In the genomic region with DNA sequence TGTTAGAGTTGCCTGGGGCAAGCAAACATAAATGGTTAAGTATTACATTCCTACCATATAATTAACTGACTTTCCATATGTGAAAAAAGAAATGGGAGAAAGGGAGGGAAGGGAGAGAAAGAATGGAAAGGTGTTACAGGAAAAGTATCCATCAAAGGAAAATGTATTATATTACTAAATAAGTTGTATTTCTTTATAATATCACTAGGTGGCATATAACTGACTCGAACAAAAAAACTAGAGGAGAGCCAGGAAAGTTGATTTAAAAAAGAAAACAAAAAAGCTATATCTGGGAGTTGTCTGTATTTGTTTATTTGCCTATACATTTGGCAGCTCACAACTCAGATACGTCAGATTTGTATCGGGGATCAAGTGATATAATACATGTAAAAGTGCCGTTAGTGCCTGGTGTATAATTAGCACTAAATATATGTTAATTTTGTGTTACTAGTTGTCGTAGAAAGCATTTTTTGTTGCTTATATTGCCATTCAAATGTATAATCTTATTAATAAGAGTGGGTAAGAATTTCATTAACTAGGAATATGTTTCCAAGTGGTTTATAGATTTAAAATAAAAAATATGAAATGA, we compare ENCODE assay signal across 13 cellular contexts. TPM values are rescaled to one million over a fixed set of nuclear protein-coding genes. Genes with fewer than 3 reads are reported as not detected.
DNase-seq lines count a peak whose midpoint lies in the region; ATAC-seq and TF ChIP-seq lines count a peak whose summit lies in the region.
"Had no signal": no experiment of that assay in that cellular context is flagged by ENCODE, and none has a peak within 500 bp of the region (broad histone marks: within the 10 kb centered on the region; RNA-seq: fewer than 3 reads in every experiment).

No MANE protein-coding gene starts in this region.

- no CpG with 5 or more reads among the region's 5 CpGs for WGBS in H9 (ENCODE audit: extremely low coverage, insufficient read length, low lambda C conversion rate)
- WGBS in upper lobe of left lung, 2 donors, result 58 to 63% methylated on average over 5 of the region's 5 CpGs

- no peak overlapping the region for H3K9ac ChIP-seq in H9 (ENCODE audit: extremely low read depth, insufficient read length, low read length)

- H4K8ac ChIP-seq in H9 (replicated peaks; ENCODE audit: insufficient read length, low read depth, low read length), result no peak overlapping the region

- TF ChIP-seq POLR2A in upper lobe of left lung (IDR thresholded peaks at IDR 0.05), result no peak

- H4K91ac ChIP-seq in H9 (ENCODE audit: insufficient read length, low read depth, low read length), result no peak overlapping the region

- no peaks in the 10 kb centered on the region for H3K79me1 ChIP-seq in H9 (ENCODE audit: insufficient read depth, low read depth, low read length, poor library complexity, severe bottlenecking)

- H4K5ac ChIP-seq in H9 (ENCODE audit: insufficient read length, low read depth, low read length), result no peak overlapping the region

- H3K4me3 ChIP-seq in AG09309 (ENCODE audit: control insufficient read depth, low read depth, low read length) (no peak overlapping the region), RWPE2 (ENCODE audit: severe bottlenecking) (no peak overlapping the region), upper lobe of left lung (no peak overlapping the region)
- H3K4me3 ChIP-seq: skin epidermis had no signal

- H2BK20ac ChIP-seq in H9 (ENCODE audit: low read depth, low read length, poor library complexity, severe bottlenecking), result no peak overlapping the region

- no peak overlapping the region for H3K4me2 ChIP-seq in H9 (ENCODE audit: insufficient read depth, insufficient read length, low read length)

- H3K36me3 ChIP-seq in RWPE2 (ENCODE audit: low read depth) (no peaks in the 10 kb centered on the region), upper lobe of left lung (no peaks in the 10 kb centered on the region)

- peaks cover 45 to 46% of the 10 kb centered on the region in 2 experiments for H3K4me1 Mint-ChIP-seq in H9
- no peaks in the 10 kb centered on the region for H3K4me1 Mint-ChIP-seq in activated T-helper 17 cell treated with anti-CD3 and anti-CD28 coated beads, Interleukin-2, amount 50 U/mL, for 72 hours
- H3K4me1 Mint-ChIP-seq: activated B cell treated with CpG ODN at 0.5 μM for 24 hours had no signal

- H3K4me1 ChIP-seq in H9 (ENCODE audit: insufficient read depth, low read length) (peaks cover 2% of the 10 kb centered on the region; the same call in 1 of the 2 replicates), RWPE2 (ENCODE audit: insufficient read depth, poor library complexity, severe bottlenecking) (no peaks in the 10 kb centered on the region), upper lobe of left lung (no peaks in the 10 kb centered on the region)

- no peak overlapping the region for H3K4ac ChIP-seq in H9 (ENCODE audit: low read depth, low read length)

- H3K18ac ChIP-seq in H9 (ENCODE audit: insufficient read length, low read depth, low read length), result no peak overlapping the region

- H3T11ph ChIP-seq in H9 (ENCODE audit: low read length), result no peak overlapping the region

- no peak overlapping the region for H3K23ac ChIP-seq in H9 (ENCODE audit: insufficient read length, low read depth, low read length)

- H3K23me2 ChIP-seq in H9 (ENCODE audit: insufficient read length, low read depth, low read length, poor library complexity, severe bottlenecking), result no peaks in the 10 kb centered on the region

- no peak overlapping the region for H2AFZ ChIP-seq in H9 (ENCODE audit: low read length)

- H3K9me3 ChIP-seq in H9 (ENCODE audit: control insufficient read depth, low read depth, low read length), result no peaks in the 10 kb centered on the region
- H3K9me3 ChIP-seq in RWPE2 (ENCODE audit: severe bottlenecking), result no peaks in the 10 kb centered on the region
- no peaks in the 10 kb centered on the region for H3K9me3 ChIP-seq in upper lobe of left lung

- TF ChIP-seq CTCF in AG09309 (IDR thresholded peaks at IDR 0.05; ENCODE audit: control insufficient read depth, insufficient read depth, low read depth, low read length, missing control alignments), result peak; percentile 9
- TF ChIP-seq CTCF in H9 (conservative IDR thresholded peaks at IDR 0.05), result peak; percentile 45; the same call in 2 of the 3 replicates
- TF ChIP-seq CTCF in RWPE2 (IDR thresholded peaks at IDR 0.05; ENCODE audit: poor library complexity, severe bottlenecking), result peak; percentile 73
- no peak for TF ChIP-seq CTCF in upper lobe of left lung (IDR thresholded peaks at IDR 0.05)

- peaks cover 0 to 17% (median 16%) of the 10 kb centered on the region in 3 experiments; a peak in 5 of 7 replicates for H3K36me3 Mint-ChIP-seq in H9 (ENCODE audit: insufficient read depth in 1 of 3, low read depth in 3 of 3)
- no peaks in the 10 kb centered on the region for H3K36me3 Mint-ChIP-seq in activated T-helper 17 cell treated with anti-CD3 and anti-CD28 coated beads, Interleukin-2, amount 50 U/mL, for 72 hours (ENCODE audit: low read depth)

- ATAC-seq in RWPE2 (ENCODE audit: low read depth) (no peak), GM18909 (IDR thresholded peaks at IDR 0.05; ENCODE audit: poor library complexity, unreplicated experiment) (no peak), upper lobe of left lung (ENCODE audit: low FRiP score in 2 of 2) (no peak)
- no peak for ATAC-seq in activated T-helper 17 cell treated with anti-CD3 and anti-CD28 coated beads, Interleukin-2, amount 50 U/mL, for 72 hours (replicated peaks)

- no peak overlapping the region for H2AK5ac ChIP-seq in H9 (ENCODE audit: insufficient read length, low read length)

- no peak overlapping the region for H2BK15ac ChIP-seq in H9 (ENCODE audit: low read depth, low read length)

- H3K56ac ChIP-seq in H9 (ENCODE audit: insufficient read length, low read depth, low read length), result no peak overlapping the region

- H3K27me3 ChIP-seq in H9 (ENCODE audit: insufficient read depth, low read length), result no peaks in the 10 kb centered on the region
- H3K27me3 ChIP-seq in RWPE2 (ENCODE audit: insufficient read depth, poor library complexity, severe bottlenecking), result peaks cover 19% of the 10 kb centered on the region
- H3K27me3 ChIP-seq in upper lobe of left lung, result no peaks in the 10 kb centered on the region

- no peak overlapping the region for H3K14ac ChIP-seq in H9 (ENCODE audit: insufficient read depth, low read length)

- peaks cover 9 to 19% of the 10 kb centered on the region in 2 experiments; a peak in 4 of 5 replicates for H3K9me3 Mint-ChIP-seq in H9
- no peaks in the 10 kb centered on the region for H3K9me3 Mint-ChIP-seq in activated T-helper 17 cell treated with anti-CD3 and anti-CD28 coated beads, Interleukin-2, amount 50 U/mL, for 72 hours
- H3K9me3 Mint-ChIP-seq: activated B cell treated with CpG ODN at 0.5 μM for 24 hours had no signal

- DNase-seq in AG09309 (ENCODE audit: low read depth), result no peak
- no peak for DNase-seq in H9
- DNase-seq in RWPE2 (ENCODE audit: low spot score), result no peak
- peak; percentile 4 for DNase-seq in iris pigment epithelial cell (ENCODE audit: low read depth)
- DNase-seq in upper lobe of left lung, result no peak
- no peak for DNase-seq in activated CD4-positive, alpha-beta T cell treated with anti-CD3 and anti-CD28 coated beads for 48 hours
- DNase-seq: activated B cell treated with CpG ODN at 0.5 μM for 24 hours; activated naive CD4-positive, alpha-beta T cell; erythroblast had no signal

- H2BK120ac ChIP-seq in H9 (ENCODE audit: low read depth, low read length, poor library complexity, severe bottlenecking), result no peak overlapping the region

- no peak overlapping the region for H3K27ac Mint-ChIP-seq in H9
- H3K27ac Mint-ChIP-seq in activated T-helper 17 cell treated with anti-CD3 and anti-CD28 coated beads, Interleukin-2, amount 50 U/mL, for 72 hours, result no peak overlapping the region
- H3K27ac Mint-ChIP-seq: activated B cell treated with CpG ODN at 0.5 μM for 24 hours had no signal

- no peaks in the 10 kb centered on the region for H3K27me3 Mint-ChIP-seq in H9 (ENCODE audit: low read depth)
- no peaks in the 10 kb centered on the region for H3K27me3 Mint-ChIP-seq in activated T-helper 17 cell treated with anti-CD3 and anti-CD28 coated beads, Interleukin-2, amount 50 U/mL, for 72 hours
- H3K27me3 Mint-ChIP-seq: activated B cell treated with CpG ODN at 0.5 μM for 24 hours had no signal

- no peak for TF ChIP-seq EP300 in upper lobe of left lung (IDR thresholded peaks at IDR 0.05)

- no peaks in the 10 kb centered on the region for H4K20me1 ChIP-seq in H9 (ENCODE audit: control insufficient read depth, insufficient read depth, insufficient read length)

- no peak overlapping the region for H2BK5ac ChIP-seq in H9 (ENCODE audit: insufficient read length, low read length)

- no peak overlapping the region for H2BK12ac ChIP-seq in H9 (ENCODE audit: insufficient read length, low read depth, low read length)

- no peaks in the 10 kb centered on the region for H3K79me2 ChIP-seq in H9 (ENCODE audit: insufficient read depth, low read length)

- H3K27ac ChIP-seq in H9 (ENCODE audit: insufficient read length, low read depth, low read length) (no peak overlapping the region), RWPE2 (ENCODE audit: poor library complexity, severe bottlenecking) (no peak overlapping the region), upper lobe of left lung (no peak overlapping the region)
- H3K27ac ChIP-seq: skin epidermis had no signal

- no peak overlapping the region for H3K4me3 Mint-ChIP-seq in H9
- no peak overlapping the region for H3K4me3 Mint-ChIP-seq in activated T-helper 17 cell treated with anti-CD3 and anti-CD28 coated beads, Interleukin-2, amount 50 U/mL, for 72 hours
- H3K4me3 Mint-ChIP-seq: activated B cell treated with CpG ODN at 0.5 μM for 24 hours had no signal

RNA-seq across cellular contexts. Expression of a gene that starts 59.6 kb away (rescaled TPM):
- total RNA-seq in H9 (2021) (20.3 and 20.8 TPM in 2 replicates), upper lobe of left lung (under 1 TPM in 2 of 6 donors, not detected in 4; 0.17 to 0.29 TPM)
- not detected for total RNA-seq in activated T-helper 17 cell treated with anti-CD3 and anti-CD28 coated beads, Interleukin-2, amount 50 U/mL, for 72 hours
- total RNA-seq: activated B cell treated with CpG ODN at 0.5 μM for 24 hours, Daoy had no signal

Comparison
In these comparisons a context has a peak if more than half of its experiments do, and no peak if none do; other contexts are left out.
1. CTCF ChIP-seq: peak in AG09309 (single experiment), H9 (single experiment) and RWPE2 (single experiment); none in upper lobe of left lung (0 of 6).
2. RNA of a gene that starts 59.6 kb away (total RNA-seq): 20.3 to 20.8 TPM in H9; 0.17 to 0.29 TPM in upper lobe of left lung and not detected in activated T-helper 17 cell treated with anti-CD3 and anti-CD28 coated beads, Interleukin-2, amount 50 U/mL, for 72 hours; every median in the first group is over 10 times any median in the second.